ENCODE assay signal across 10 cellular contexts in genomic region chrX:39896951-39897740, GRCh38.
A peak's percentile ranks its signal among the peaks of the same experiment; 100 is the strongest.
DNase-seq lines count a peak whose midpoint lies in the region; ATAC-seq, FAIRE-seq and TF ChIP-seq lines count a peak whose summit lies in the region.
"Had no signal": no experiment of that assay in that cellular context is flagged by ENCODE, and none has a peak within 500 bp of the region (broad histone marks: within the 10 kb centered on the region; RNA-seq: fewer than 3 reads in every experiment).

No MANE protein-coding gene starts in this region.

- H4K20me1 ChIP-seq in HepG2 (ENCODE audit: insufficient read depth, low read length), result no peaks in the 10 kb centered on the region

- H3K27ac Mint-ChIP-seq in activated CD8-positive, alpha-beta T cell treated with anti-CD3 and anti-CD28 coated beads for 36 hours, result no peak overlapping the region

- TF ChIP-seq CTCF in HepG2 (CRISPR knock-in tag; IDR thresholded peaks at IDR 0.05) (peak; percentile 36), right lobe of liver (IDR thresholded peaks at IDR 0.05) (no peak), breast epithelium (IDR thresholded peaks at IDR 0.05) (no peak)
- no peak for TF ChIP-seq CTCF in activated CD8-positive, alpha-beta T cell treated with anti-CD3 and anti-CD28 coated beads for 36 hours (IDR thresholded peaks at IDR 0.05)

- POLR2A ChIA-PET in HepG2 (lab: Yijun Ruan, JAX), result no interaction called here
- POLR2A ChIA-PET in activated CD8-positive, alpha-beta T cell treated with anti-CD3 and anti-CD28 coated beads for 36 hours (lab: Charles Lee), result no interaction called here

- peak; percentile 79 for ATAC-seq in HepG2
- no peak for ATAC-seq in right lobe of liver
- peak; percentile 51 for ATAC-seq in aorta (ENCODE audit: low FRiP score)
- ATAC-seq in activated CD8-positive, alpha-beta T cell treated with anti-CD3 and anti-CD28 coated beads for 36 hours, result no peak
- ATAC-seq: naive thymus-derived CD4-positive, alpha-beta T cell had no signal

- H3K27me3 ChIP-seq in HepG2 (ENCODE audit: control insufficient read depth in 1 of 2, insufficient read depth in 2 of 2, low read length in 2 of 2) (peaks cover 1 to 6% of the 10 kb centered on the region in 2 experiments; a peak in 2 of 5 replicates), right lobe of liver (no peaks in the 10 kb centered on the region), breast epithelium (peaks cover 0 to 48% of the 10 kb centered on the region in 2 donors), aorta (ENCODE audit: control insufficient read depth in 1 of 2, insufficient read depth in 2 of 2, low read length in 1 of 2) (no peaks in the 10 kb centered on the region)

- peak; percentile 24 for DNase-seq in HepG2 (ENCODE audit: low spot score)
- DNase-seq in right lobe of liver, result no peak
- peak in 1 of 2 donors; percentile 78 for DNase-seq in breast epithelium (ENCODE audit: low spot score in 2 of 2)
- peak; percentile 83 for DNase-seq in left kidney (ENCODE audit: low read depth, low spot score)
- peak; percentile 68 to 81 for DNase-seq in aorta
- no peak for DNase-seq in NCI-H2171 (lab: John Stamatoyannopoulos, UW)
- no peak for DNase-seq in COLO829 (ENCODE audit: low spot score)
- no peak for DNase-seq in activated CD8-positive, alpha-beta T cell treated with anti-CD3 and anti-CD28 coated beads for 36 hours
- DNase-seq: activated naive CD4-positive, alpha-beta T cell treated with Interleukin-2 at 50 U/mL for 16 hours; naive thymus-derived CD4-positive, alpha-beta T cell had no signal

- in situ Hi-C loops in HepG2 (cut with HindIII; ENCODE audit: extremely low pct_ligation_motif_present, low pct_unique_long_range_greater_than_20kb), result loop anchor here (10.0 kb wide), 1 partner anchor 58 kb away; no protein-coding TSS in a partner anchor

- peak overlapping the region; percentile 27; the same call in 1 of the 2 replicates for H3K4me2 ChIP-seq in HepG2 (ENCODE audit: low read depth, low read length)

- TF ChIP-seq EP300 in HepG2 (IDR thresholded peaks at IDR 0.05; ENCODE audit: low read depth in 2 of 2, low read length in 2 of 2) (no peak), HepG2 (CRISPR knock-in tag; IDR thresholded peaks at IDR 0.05; ENCODE audit: borderline replicate concordance) (no peak)

- H3K4me1 ChIP-seq in HepG2 (ENCODE audit: insufficient read depth, low read length), result 0 out of 2 replicates have a peak, but pooled peaks cover 9% of the 10 kb centered on the region
- H3K4me1 ChIP-seq in right lobe of liver, result no peaks in the 10 kb centered on the region
- H3K4me1 ChIP-seq in breast epithelium, result peaks cover 0 to 6% of the 10 kb centered on the region in 2 donors
- peaks cover 0 to 3% of the 10 kb centered on the region in 2 donors for H3K4me1 ChIP-seq in aorta (ENCODE audit: control insufficient read depth in 1 of 2, insufficient read depth in 2 of 2, low read length in 2 of 2)

- H3K9me3 ChIP-seq in HepG2 (ENCODE audit: low read length), result no peaks in the 10 kb centered on the region
- H3K9me3 ChIP-seq in right lobe of liver, result no peaks in the 10 kb centered on the region
- no peaks in the 10 kb centered on the region for H3K9me3 ChIP-seq in breast epithelium
- no peaks in the 10 kb centered on the region for H3K9me3 ChIP-seq in aorta (ENCODE audit: control insufficient read depth, low read length)

- H3K79me2 ChIP-seq in HepG2 (ENCODE audit: insufficient read depth, low read length), result no peaks in the 10 kb centered on the region

- H3K9ac ChIP-seq in HepG2 (ENCODE audit: insufficient read depth, low read depth, low read length), result no peak overlapping the region

- H3K4me3 Mint-ChIP-seq in activated CD8-positive, alpha-beta T cell treated with anti-CD3 and anti-CD28 coated beads for 36 hours, result no peak overlapping the region
- H3K4me3 Mint-ChIP-seq: naive thymus-derived CD4-positive, alpha-beta T cell had no signal

- no CpG with 5 or more reads among the region's 20 CpGs for WGBS in HepG2 (ENCODE audit: low lambda C conversion rate)
- 62% methylated on average over 7 of the region's 20 CpGs for WGBS in right lobe of liver (ENCODE audit: insufficient coverage, low coverage, low lambda C conversion rate, missing lambda C conversion rate)
- WGBS in aorta, 2 donors, result 9 to 27% methylated on average over 20 of the region's 20 CpGs

- H3K4me3 ChIP-seq in HepG2 (replicated peaks in 1 of 3; ENCODE audit: insufficient read depth in 1 of 3, low read depth in 2 of 3, low read length in 3 of 3) (no peak overlapping the region), right lobe of liver (no peak overlapping the region), breast epithelium (no peak overlapping the region), aorta (ENCODE audit: low read length in 2 of 2) (no peak overlapping the region)

- BruUV-seq in HepG2 (replicated peaks; lab: Mats Ljungman, UMichigan), result no TSS peak

- H3K27ac ChIP-seq in HepG2 (ENCODE audit: extremely low read length, insufficient read depth, low read length) (no peak overlapping the region), right lobe of liver (no peak overlapping the region), breast epithelium (peak overlapping the region; percentile 49 to 55), aorta (ENCODE audit: low read depth in 1 of 2, low read length in 2 of 2) (peak overlapping the region in 1 of 2 donors; percentile 32)

- intact Hi-C loops in HepG2 (cut with micrococcal nuclease; ENCODE audit: unreplicated experiment) (no loop called here), right lobe of liver (cut with DNase I) (no loop called here), breast epithelium (cut with DNase I; ENCODE audit: low total_unique reads) (no loop called here), aorta (cut with DNase I) (no loop called here)
- intact Hi-C loops in activated CD8-positive, alpha-beta T cell treated with anti-CD3 and anti-CD28 coated beads for 36 hours (cut with micrococcal nuclease), result no loop called here

- no peaks in the 10 kb centered on the region for H3K9me3 Mint-ChIP-seq in activated CD8-positive, alpha-beta T cell treated with anti-CD3 and anti-CD28 coated beads for 36 hours

- no peaks in the 10 kb centered on the region for H3K36me3 Mint-ChIP-seq in activated CD8-positive, alpha-beta T cell treated with anti-CD3 and anti-CD28 coated beads for 36 hours (ENCODE audit: low read depth)
- H3K36me3 Mint-ChIP-seq: naive thymus-derived CD4-positive, alpha-beta T cell had no signal

- H3K4me1 Mint-ChIP-seq in activated CD8-positive, alpha-beta T cell treated with anti-CD3 and anti-CD28 coated beads for 36 hours (ENCODE audit: low read depth), result peaks cover 2% of the 10 kb centered on the region

- H3K27me3 Mint-ChIP-seq in activated CD8-positive, alpha-beta T cell treated with anti-CD3 and anti-CD28 coated beads for 36 hours, result peaks cover 3% of the 10 kb centered on the region

- H3K36me3 ChIP-seq in HepG2 (replicated peaks in 1 of 2; ENCODE audit: control insufficient read depth in 1 of 2, insufficient read depth in 2 of 2, low read length in 2 of 2) (no peaks in the 10 kb centered on the region), right lobe of liver (no peaks in the 10 kb centered on the region), breast epithelium (no peaks in the 10 kb centered on the region), aorta (ENCODE audit: control insufficient read depth in 1 of 2, insufficient read depth in 2 of 2, low read length in 1 of 2) (no peaks in the 10 kb centered on the region)

- no peak overlapping the region for H2AFZ ChIP-seq in HepG2 (ENCODE audit: low read length)

- CTCF ChIA-PET in HepG2 (lab: Yijun Ruan, JAX; ENCODE audit: low intra/inter-chr PET ratio, low total read pairs), result no interaction called here
- CTCF ChIA-PET in activated CD8-positive, alpha-beta T cell treated with anti-CD3 and anti-CD28 coated beads for 36 hours (lab: Charles Lee), result no interaction called here

- FAIRE-seq in HepG2 (lab: Jason Lieb, UNC), result no peak

- TF ChIP-seq RAD21 in HepG2 (CRISPR knock-in tag; IDR thresholded peaks at IDR 0.05), result no peak

- no peak for TF ChIP-seq POLR2A in HepG2 (IDR thresholded peaks at IDR 0.05; ENCODE audit: insufficient read depth in 1 of 2, low read depth in 2 of 2, low read length in 2 of 2)
- no peak for TF ChIP-seq POLR2A in right lobe of liver (IDR thresholded peaks at IDR 0.05)
- no peak for TF ChIP-seq POLR2A in breast epithelium (IDR thresholded peaks at IDR 0.05)

TF ChIP-seq in HepG2, 621 proteins besides CTCF, POLR2A, EP300 and RAD21 (continues in another document):
- TF ChIP-seq STAG1 (CRISPR knock-in tag; IDR thresholded peaks at IDR 0.05), result 0 out of 2 replicates have a peak, but pooled peaks have one; percentile 14
- TF ChIP-seq POGK (CRISPR knock-in tag; conservative IDR thresholded peaks at IDR 0.05), result no peak
- TF ChIP-seq TEAD3 (CRISPR knock-in tag; optimal IDR thresholded peaks at IDR 0.05; ENCODE audit: borderline replicate concordance), result peak; percentile 72
- TF ChIP-seq UBTF (CRISPR knock-in tag; IDR thresholded peaks at IDR 0.05), result no peak
- TF ChIP-seq AKAP8 (CRISPR knock-in tag; IDR thresholded peaks at IDR 0.05), result no peak

Comparison
In these comparisons a context has a peak if more than half of its experiments do, and no peak if none do; other contexts are left out.
1. ATAC-seq: peak in HepG2 (single experiment) and aorta (single experiment); none in right lobe of liver (0 of 4) and activated CD8-positive, alpha-beta T cell treated with anti-CD3 and anti-CD28 coated beads for 36 hours (single experiment).
2. DNase-seq: peak in HepG2 (single experiment), left kidney (single experiment) and aorta (2 of 2); none in right lobe of liver (0 of 3), NCI-H2171 (single experiment), COLO829 (single experiment) and activated CD8-positive, alpha-beta T cell treated with anti-CD3 and anti-CD28 coated beads for 36 hours (single experiment).
3. H3K27ac ChIP-seq: peak in breast epithelium (2 of 2); none in HepG2 (single experiment) and right lobe of liver (0 of 3).